ENCODE assay signal across 8 cellular contexts in the genomic region with DNA sequence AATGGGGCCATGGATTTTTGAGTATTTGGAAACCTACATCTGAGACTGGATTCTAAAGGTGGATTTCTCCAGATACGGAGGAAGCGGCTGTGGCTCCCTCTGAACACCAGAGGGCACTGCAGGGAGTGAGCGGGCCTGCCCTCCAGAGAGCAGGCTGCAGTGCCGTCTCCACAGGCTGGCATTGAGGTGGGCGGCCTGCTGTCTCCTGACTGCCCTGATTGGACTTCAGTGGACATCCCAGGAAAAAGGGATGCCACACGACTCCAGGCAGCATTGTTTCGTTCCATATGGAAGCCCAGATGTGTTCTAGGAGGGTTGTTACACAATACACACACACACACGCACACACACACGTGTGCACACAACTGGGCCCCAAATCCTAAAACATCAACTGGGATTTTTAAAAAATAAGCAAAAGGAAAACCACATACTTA. TPM values are rescaled to one million over a fixed set of nuclear protein-coding genes. Genes with fewer than 3 reads are reported as not detected.
DNase-seq lines count a peak whose midpoint lies in the region; ATAC-seq and TF ChIP-seq lines count a peak whose summit lies in the region.

No MANE protein-coding gene starts in this region.

- TF ChIP-seq CTCF in spleen (IDR thresholded peaks at IDR 0.05 in 8 of 11, conservative IDR thresholded peaks at IDR 0.05 in 3 of 11) = peak in 10 of 11 experiments; percentile 21 to 83 (median 70)

- no peak for TF ChIP-seq POLR2A in spleen (IDR thresholded peaks at IDR 0.05)

- no peak overlapping the region for H3K27ac ChIP-seq in spleen

- H3K27me3 ChIP-seq in spleen (replicated peaks in 1 of 7) = peaks cover 0 to 19% (median 0%) of the 10 kb centered on the region in 7 donors

- no peaks in the 10 kb centered on the region for H3K9me3 ChIP-seq in spleen

- DNase-seq in Daoy (ENCODE audit: low read depth) = peak; percentile 72
- DNase-seq in HuH-7 (ENCODE audit: low spot score) = peak; percentile 62
- DNase-seq in SK-N-DZ (ENCODE audit: low spot score) = peak; percentile 65
- DNase-seq in amniotic stem cell (lab: John Stamatoyannopoulos, UW) = peak; percentile 49
- peak; percentile 7 to 14 for DNase-seq in hippocampal formation (lab: John Stamatoyannopoulos, UW)
- DNase-seq in spleen = no peak

- 29 to 36% (median 31%) methylated on average over 9 of the region's 9 CpGs for WGBS in spleen, 5 donors

- intact Hi-C loops in spleen (cut with DNase I; ENCODE audit: low total_unique reads) = no loop called here

- peaks cover 0 to 36% (median 2%) of the 10 kb centered on the region in 6 donors for H3K36me3 ChIP-seq in spleen

- no peak overlapping the region for H3K4me3 ChIP-seq in spleen

- ATAC-seq in GM19351 (IDR thresholded peaks at IDR 0.05; ENCODE audit: unreplicated experiment) = no peak
- ATAC-seq in HG03025 (IDR thresholded peaks at IDR 0.05; ENCODE audit: low FRiP score, unreplicated experiment) = no peak

- peaks cover 0 to 19% (median 10%) of the 10 kb centered on the region in 6 donors for H3K4me1 ChIP-seq in spleen

RNA-seq across cellular contexts. Expression of a gene that starts 20.9 kb away (rescaled TPM):
- total RNA-seq in Daoy (2014; rRNA removed; shearing (Covaris generic)) = 1.2 and 3.0 TPM in 2 replicates
- polyA plus RNA-seq in SK-N-DZ (2014; cell fraction: cytosol; rRNA removed) = not detected in 2 replicates
- polyA plus RNA-seq in SK-N-DZ (2014; cell fraction: nucleus; rRNA removed) = not detected in 2 replicates
- 10 to 100 TPM; 10.5 to 35.1 (median 15.7) TPM for total RNA-seq in spleen
- polyA plus RNA-seq in spleen = 1 to 10 TPM; 1.1 to 3.5 (median 2.1) TPM
